1 cellular context compared by ENCODE assay signal in the genomic region with DNA sequence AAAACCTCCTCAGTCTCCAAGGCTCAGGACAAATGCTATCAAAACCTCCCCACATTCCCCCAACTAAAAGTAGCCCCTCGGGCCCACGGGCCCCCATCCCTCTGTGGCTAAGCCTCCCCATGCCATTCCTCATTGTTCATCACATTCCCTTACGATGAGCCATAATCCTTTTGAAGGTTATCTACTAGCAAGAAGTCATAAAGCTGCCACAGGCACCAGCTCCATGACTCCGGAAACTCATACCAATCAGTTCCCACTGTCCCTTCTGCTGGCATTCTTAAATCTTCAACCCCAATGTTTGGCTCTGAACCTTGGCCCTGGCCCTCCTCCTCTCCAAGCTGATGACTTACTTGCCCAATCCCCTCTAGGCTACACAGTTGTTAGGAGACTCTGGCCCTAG.
TF ChIP-seq lines count a peak whose summit lies in the region.

No MANE protein-coding gene starts in this region.

TF ChIP-seq in IMR-90, 13 proteins besides CTCF, POLR2A, EP300 and RAD21:
- TF ChIP-seq CEBPB (IDR thresholded peaks at IDR 0.05; ENCODE audit: low read depth, low read length) (no peak), RFX5 (IDR thresholded peaks at IDR 0.05; ENCODE audit: low read depth, low read length) (no peak), MXI1 (IDR thresholded peaks at IDR 0.05; ENCODE audit: borderline replicate concordance, low read depth, low read length) (no peak), BHLHE40 (IDR thresholded peaks at IDR 0.05; ENCODE audit: low read depth, low read length) (no peak), SMC3 (IDR thresholded peaks at IDR 0.05; ENCODE audit: low read depth, low read length) (no peak), RCOR1 (IDR thresholded peaks at IDR 0.05; ENCODE audit: insufficient replicate concordance, low read length) (no peak), CHD1 (IDR thresholded peaks at IDR 0.05; ENCODE audit: low read depth, low read length) (no peak), MAZ (IDR thresholded peaks at IDR 0.05; ENCODE audit: borderline replicate concordance, low read depth, low read length) (no peak), MAFK (IDR thresholded peaks at IDR 0.05; ENCODE audit: low read depth, low read length) (no peak), NFE2L2 (IDR thresholded peaks at IDR 0.05; ENCODE audit: low read depth, low read length) (no peak), FOS (IDR thresholded peaks at IDR 0.05; ENCODE audit: low read depth, low read length) (no peak)
- TF ChIP-seq, protein P1, sequence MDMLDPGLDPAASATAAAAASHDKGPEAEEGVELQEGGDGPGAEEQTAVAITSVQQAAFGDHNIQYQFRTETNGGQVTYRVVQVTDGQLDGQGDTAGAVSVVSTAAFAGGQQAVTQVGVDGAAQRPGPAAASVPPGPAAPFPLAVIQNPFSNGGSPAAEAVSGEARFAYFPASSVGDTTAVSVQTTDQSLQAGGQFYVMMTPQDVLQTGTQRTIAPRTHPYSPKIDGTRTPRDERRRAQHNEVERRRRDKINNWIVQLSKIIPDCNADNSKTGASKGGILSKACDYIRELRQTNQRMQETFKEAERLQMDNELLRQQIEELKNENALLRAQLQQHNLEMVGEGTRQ (IDR thresholded peaks at IDR 0.05; ENCODE audit: low read depth, low read length) = no peak
- TF ChIP-seq, protein P2, sequence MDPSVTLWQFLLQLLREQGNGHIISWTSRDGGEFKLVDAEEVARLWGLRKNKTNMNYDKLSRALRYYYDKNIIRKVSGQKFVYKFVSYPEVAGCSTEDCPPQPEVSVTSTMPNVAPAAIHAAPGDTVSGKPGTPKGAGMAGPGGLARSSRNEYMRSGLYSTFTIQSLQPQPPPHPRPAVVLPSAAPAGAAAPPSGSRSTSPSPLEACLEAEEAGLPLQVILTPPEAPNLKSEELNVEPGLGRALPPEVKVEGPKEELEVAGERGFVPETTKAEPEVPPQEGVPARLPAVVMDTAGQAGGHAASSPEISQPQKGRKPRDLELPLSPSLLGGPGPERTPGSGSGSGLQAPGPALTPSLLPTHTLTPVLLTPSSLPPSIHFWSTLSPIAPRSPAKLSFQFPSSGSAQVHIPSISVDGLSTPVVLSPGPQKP (IDR thresholded peaks at IDR 0.05; ENCODE audit: borderline replicate concordance, low read depth, low read length) = no peak
